In genomic region chr10:69576334-69577011, GRCh38 we compare ENCODE assay signal across 1 cellular context.
A peak's percentile ranks its signal among the peaks of the same experiment; 100 is the strongest.
TF ChIP-seq lines count a peak whose summit lies in the region.

No MANE protein-coding gene starts in this region.

TF ChIP-seq in H1, 55 proteins besides CTCF, POLR2A, EP300 and RAD21:
- peak; percentile 10 for TF ChIP-seq KDM4A (IDR thresholded peaks at IDR 0.05; ENCODE audit: low read depth, low read length, severe bottlenecking)
- TF ChIP-seq EZH2 (IDR thresholded peaks at IDR 0.05; ENCODE audit: low read depth, low read length, severe bottlenecking) = peak; percentile 90
- TF ChIP-seq POU5F1 (IDR thresholded peaks at IDR 0.05; ENCODE audit: low read depth, low read length) = no peak
- TF ChIP-seq SUZ12 (IDR thresholded peaks at IDR 0.05; ENCODE audit: low read length) = peak; percentile 98
